2 cellular contexts compared by ENCODE assay signal in the genomic region with DNA sequence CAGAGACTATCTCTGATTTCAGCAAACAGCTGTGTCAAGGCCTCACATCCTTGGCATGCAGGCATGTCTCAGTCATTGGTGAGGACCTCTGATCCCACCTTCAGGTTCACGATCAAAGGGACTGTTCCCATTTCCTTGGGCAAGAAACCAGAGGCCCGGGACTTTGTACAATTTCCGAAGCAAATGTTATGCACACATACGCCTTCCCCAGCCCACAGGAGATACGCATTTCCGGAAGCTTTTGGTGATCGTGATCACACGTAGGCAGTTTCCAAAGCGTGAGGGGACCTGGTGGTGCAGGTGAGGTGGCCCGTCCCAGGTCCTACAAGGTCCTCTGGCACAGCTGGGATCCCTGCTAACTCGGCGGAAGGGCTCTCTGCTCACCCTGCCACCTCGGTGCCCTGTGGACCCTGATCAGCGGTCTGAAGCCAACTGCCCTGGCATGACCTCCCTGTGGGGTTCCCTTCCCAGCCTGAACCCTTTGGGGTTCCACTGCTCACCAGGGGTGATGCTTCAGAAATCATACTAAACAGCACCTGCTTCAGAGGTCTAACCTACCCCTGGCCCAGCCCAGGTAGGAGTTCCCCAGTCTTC.
TF ChIP-seq lines count a peak whose summit lies in the region.

No MANE protein-coding gene starts in this region.

TF ChIP-seq in IMR-90, 13 proteins besides CTCF, POLR2A, EP300 and RAD21:
- TF ChIP-seq, protein P1, sequence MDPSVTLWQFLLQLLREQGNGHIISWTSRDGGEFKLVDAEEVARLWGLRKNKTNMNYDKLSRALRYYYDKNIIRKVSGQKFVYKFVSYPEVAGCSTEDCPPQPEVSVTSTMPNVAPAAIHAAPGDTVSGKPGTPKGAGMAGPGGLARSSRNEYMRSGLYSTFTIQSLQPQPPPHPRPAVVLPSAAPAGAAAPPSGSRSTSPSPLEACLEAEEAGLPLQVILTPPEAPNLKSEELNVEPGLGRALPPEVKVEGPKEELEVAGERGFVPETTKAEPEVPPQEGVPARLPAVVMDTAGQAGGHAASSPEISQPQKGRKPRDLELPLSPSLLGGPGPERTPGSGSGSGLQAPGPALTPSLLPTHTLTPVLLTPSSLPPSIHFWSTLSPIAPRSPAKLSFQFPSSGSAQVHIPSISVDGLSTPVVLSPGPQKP (IDR thresholded peaks at IDR 0.05; ENCODE audit: borderline replicate concordance, low read depth, low read length) = no peak

TF ChIP-seq in H1, 55 proteins besides CTCF, POLR2A, EP300 and RAD21:
- no peak for TF ChIP-seq BACH1 (IDR thresholded peaks at IDR 0.05; ENCODE audit: low read length)
- no peak for TF ChIP-seq SP1 (IDR thresholded peaks at IDR 0.05; ENCODE audit: low read depth, low read length)
- TF ChIP-seq KDM4A (IDR thresholded peaks at IDR 0.05; ENCODE audit: low read depth, low read length, severe bottlenecking) = no peak
- no peak for TF ChIP-seq HDAC2 (IDR thresholded peaks at IDR 0.05; ENCODE audit: borderline replicate concordance in 1 of 2, low read depth in 2 of 2, low read length in 2 of 2)
- no peak for TF ChIP-seq CTBP2 (IDR thresholded peaks at IDR 0.05; ENCODE audit: borderline replicate concordance, insufficient read depth, insufficient read length, low read length)
- TF ChIP-seq RFX5 (IDR thresholded peaks at IDR 0.05; ENCODE audit: borderline replicate concordance, low read depth, low read length) = no peak
- TF ChIP-seq RXRA (IDR thresholded peaks at IDR 0.05; ENCODE audit: insufficient read depth, low read depth, low read length) = no peak
- TF ChIP-seq TEAD4 (IDR thresholded peaks at IDR 0.05; ENCODE audit: low read depth, low read length) = no peak
- no peak for TF ChIP-seq TBP (IDR thresholded peaks at IDR 0.05; ENCODE audit: low read depth, low read length)
- TF ChIP-seq CBX5 (IDR thresholded peaks at IDR 0.05; ENCODE audit: low read depth, low read length) = no peak
- TF ChIP-seq EGR1 (IDR thresholded peaks at IDR 0.05; ENCODE audit: borderline replicate concordance, low read depth, low read length) = no peak
- no peak for TF ChIP-seq TAF1 (IDR thresholded peaks at IDR 0.05; ENCODE audit: low read depth, low read length)
- TF ChIP-seq SAP30 (IDR thresholded peaks at IDR 0.05; ENCODE audit: insufficient read depth, insufficient replicate concordance, low read length) = no peak
